Comparison of ENCODE assay signal across 1 cellular context in the genomic region with DNA sequence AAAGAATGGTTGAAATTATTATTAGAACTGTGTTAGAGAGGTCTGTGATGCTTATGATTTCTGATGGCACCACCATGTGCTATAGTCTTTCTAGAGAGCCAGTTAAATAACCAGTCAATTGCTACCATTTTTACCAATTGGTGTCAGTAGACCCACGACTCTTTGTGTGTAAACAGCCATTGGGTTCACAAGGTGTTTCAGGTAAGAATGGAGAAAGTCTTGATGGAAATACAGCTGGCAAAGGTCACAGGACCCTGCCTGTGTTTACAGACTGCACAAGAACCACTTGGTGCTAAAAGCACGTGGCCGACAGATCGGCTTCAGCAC.
TF ChIP-seq lines count a peak whose summit lies in the region.

No MANE protein-coding gene starts in this region.

TF ChIP-seq in K562, 482 proteins besides CTCF, POLR2A, EP300 and RAD21:
- TF ChIP-seq, protein P1, sequence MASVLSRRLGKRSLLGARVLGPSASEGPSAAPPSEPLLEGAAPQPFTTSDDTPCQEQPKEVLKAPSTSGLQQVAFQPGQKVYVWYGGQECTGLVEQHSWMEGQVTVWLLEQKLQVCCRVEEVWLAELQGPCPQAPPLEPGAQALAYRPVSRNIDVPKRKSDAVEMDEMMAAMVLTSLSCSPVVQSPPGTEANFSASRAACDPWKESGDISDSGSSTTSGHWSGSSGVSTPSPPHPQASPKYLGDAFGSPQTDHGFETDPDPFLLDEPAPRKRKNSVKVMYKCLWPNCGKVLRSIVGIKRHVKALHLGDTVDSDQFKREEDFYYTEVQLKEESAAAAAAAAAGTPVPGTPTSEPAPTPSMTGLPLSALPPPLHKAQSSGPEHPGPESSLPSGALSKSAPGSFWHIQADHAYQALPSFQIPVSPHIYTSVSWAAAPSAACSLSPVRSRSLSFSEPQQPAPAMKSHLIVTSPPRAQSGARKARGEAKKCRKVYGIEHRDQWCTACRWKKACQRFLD (CRISPR knock-in tag; IDR thresholded peaks at IDR 0.05), result 0 out of 2 replicates have a peak, but pooled peaks have one; percentile 24
- TF ChIP-seq, protein P2, sequence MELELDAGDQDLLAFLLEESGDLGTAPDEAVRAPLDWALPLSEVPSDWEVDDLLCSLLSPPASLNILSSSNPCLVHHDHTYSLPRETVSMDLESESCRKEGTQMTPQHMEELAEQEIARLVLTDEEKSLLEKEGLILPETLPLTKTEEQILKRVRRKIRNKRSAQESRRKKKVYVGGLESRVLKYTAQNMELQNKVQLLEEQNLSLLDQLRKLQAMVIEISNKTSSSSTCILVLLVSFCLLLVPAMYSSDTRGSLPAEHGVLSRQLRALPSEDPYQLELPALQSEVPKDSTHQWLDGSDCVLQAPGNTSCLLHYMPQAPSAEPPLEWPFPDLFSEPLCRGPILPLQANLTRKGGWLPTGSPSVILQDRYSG (tag; conservative IDR thresholded peaks at IDR 0.05; ENCODE audit: low read depth), result no peak
- TF ChIP-seq ATF7 (IDR thresholded peaks at IDR 0.05) (no peak), CEBPG (CRISPR knock-in tag; IDR thresholded peaks at IDR 0.05) (no peak), CEBPG (tag; conservative IDR thresholded peaks at IDR 0.05 in 1 of 2, IDR thresholded peaks at IDR 0.05 in 1 of 2) (0 out of 4 replicates have a peak, but pooled peaks of 1 of the 2 experiments have one; percentile 3)
